ENCODE assay signal across 8 cellular contexts in the genomic region with DNA sequence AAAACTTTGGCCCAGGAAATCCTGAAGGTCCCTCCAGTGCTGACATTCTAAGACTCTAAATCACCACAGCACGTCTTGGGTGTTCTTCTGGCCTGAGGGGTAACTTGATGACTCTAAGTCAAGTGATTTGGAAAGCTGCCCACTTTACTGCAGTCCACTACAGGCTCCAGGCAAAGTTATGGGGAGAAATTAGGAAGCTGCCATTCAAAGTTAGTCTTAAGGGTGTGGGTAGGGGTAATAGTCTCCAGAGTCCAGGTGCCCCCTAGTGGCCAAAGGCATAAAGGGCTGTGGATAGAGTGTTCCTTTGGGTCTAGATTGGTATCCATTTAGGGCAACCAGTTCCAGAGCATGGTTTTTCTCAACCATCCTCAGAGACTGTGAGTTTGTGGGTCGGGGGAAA. TPM values are rescaled to one million over a fixed set of nuclear protein-coding genes. Genes with fewer than 3 reads are reported as not detected.
DNase-seq lines count a peak whose midpoint lies in the region; ATAC-seq, FAIRE-seq and TF ChIP-seq lines count a peak whose summit lies in the region.

No MANE protein-coding gene starts in this region.

- intact Hi-C loops in GM12878 (cut with micrococcal nuclease; ENCODE audit: unreplicated experiment), result loop anchor here (1.0 kb wide), 1 partner anchor 168 kb away; no protein-coding TSS in a partner anchor

- POLR2A ChIA-PET in GM12878 (lab: Charles Lee), result no interaction called here

- TF ChIP-seq CTCF in GM12878 (IDR thresholded peaks at IDR 0.05 in 2 of 3, conservative IDR thresholded peaks at IDR 0.05 in 1 of 3; ENCODE audit: control insufficient read depth in 2 of 3, extremely low read depth in 1 of 3, insufficient read depth in 1 of 3, low read depth in 3 of 3, low read length in 3 of 3), result peak; percentile 80 to 91 (median 85)

- H3K4me3 ChIP-seq in GM12878, result no peak overlapping the region

- no peak overlapping the region for H3K9ac ChIP-seq in GM12878 (ENCODE audit: control insufficient read depth, insufficient read depth, low read length)

- H4K20me1 ChIP-seq in GM12878 (ENCODE audit: control insufficient read depth, insufficient read depth), result no peaks in the 10 kb centered on the region

- no TSS peak for BruUV-seq in GM12878 (replicated peaks; lab: Mats Ljungman, UMichigan)

- CTCF ChIA-PET in GM12878 (lab: Yijun Ruan, JAX), result interaction anchor here (0.6 to 2.6 kb wide), 8 partner anchors 10 to 169 kb away, joined by 3 to 10 read pairs (median 6); no protein-coding TSS in a partner anchor

- no peaks in the 10 kb centered on the region for H3K79me2 ChIP-seq in GM12878 (ENCODE audit: control insufficient read depth, insufficient read depth, low read length)

- peak; percentile 56 for TF ChIP-seq RAD21 in GM12878 (IDR thresholded peaks at IDR 0.05; ENCODE audit: insufficient read depth, low read depth, low read length)

- no peak overlapping the region for H2AFZ ChIP-seq in GM12878 (ENCODE audit: control insufficient read depth, low read depth, low read length)

- peak; percentile 84 for FAIRE-seq in GM12878 (lab: Jason Lieb, UNC)

- no peak for TF ChIP-seq POLR2A in GM12878 (IDR thresholded peaks at IDR 0.05; ENCODE audit: low read depth, low read length)

- H3K4me2 ChIP-seq in GM12878 (ENCODE audit: control insufficient read depth, insufficient read depth), result no peak overlapping the region

- in situ Hi-C loops in GM12878 (cut with MboI), result loop anchor here (5.0 kb wide), 1 partner anchor 165 kb away; no protein-coding TSS in a partner anchor

- ATAC-seq in GM21786 (IDR thresholded peaks at IDR 0.05; ENCODE audit: unreplicated experiment), result peak; percentile 86
- peak; percentile 100 for ATAC-seq in GM12878
- ATAC-seq in GM19324 (IDR thresholded peaks at IDR 0.05; ENCODE audit: low FRiP score, unreplicated experiment), result no peak

- H3K4me1 ChIP-seq in GM12878 (ENCODE audit: control insufficient read depth, insufficient read depth, low read length), result no peaks in the 10 kb centered on the region

- no peaks in the 10 kb centered on the region for H3K27me3 ChIP-seq in GM12878 (replicated peaks in 1 of 2; ENCODE audit: control insufficient read depth in 2 of 2, insufficient read depth in 2 of 2, low read length in 1 of 2)

- RAD21 ChIA-PET in GM12878 (lab: Charles Lee; ENCODE audit: unreplicated experiment), result no interaction called here

- TF ChIP-seq EP300 in GM12878 (IDR thresholded peaks at IDR 0.05; ENCODE audit: borderline replicate concordance in 1 of 2, control insufficient read depth in 1 of 2, low read depth in 2 of 2, low read length in 2 of 2), result no peak

- no peaks in the 10 kb centered on the region for H3K36me3 ChIP-seq in GM12878 (ENCODE audit: control insufficient read depth in 2 of 2, insufficient read depth in 2 of 2, low read length in 1 of 2)

- SMC1A ChIA-PET in GM12878 (lab: Charles Lee; ENCODE audit: uncharacterized antibody, unreplicated experiment), result interaction anchor here (0.6 to 1.0 kb wide), 3 partner anchors 169 to 1806 kb away, joined by 3 read pairs; no protein-coding TSS in a partner anchor

- WGBS in GM12878 (ENCODE audit: insufficient coverage, insufficient replicate concordance, low lambda C conversion rate, missing lambda C conversion rate), result 17% methylated on average over 2 of the region's 2 CpGs

- H3K27ac ChIP-seq in GM12878 (ENCODE audit: control insufficient read depth, insufficient read depth), result no peak overlapping the region

- peak; percentile 33 for DNase-seq in DMS53 treated with DMSO at 0.1 percent for 48 hours (lab: John Stamatoyannopoulos, UW; ENCODE audit: unreplicated experiment)
- DNase-seq in NCI-H1092 (lab: John Stamatoyannopoulos, UW), result peak; percentile 38
- peak; percentile 59 for DNase-seq in T1000 (lab: John Stamatoyannopoulos, UW)
- DNase-seq in GM12878 (ENCODE audit: low read depth, low spot score), result peak; percentile 3
- peak; percentile 9 for DNase-seq in iPS DF 19.7 (ENCODE audit: low read depth, low spot score)
- DNase-seq in stimulated activated CD4-positive, alpha-beta T cell treated with anti-CD3 and anti-CD28 coated beads, Interleukin-12 subunit alpha, Interleukin-12 subunit beta, amount 100 ng/mL, for 4 hours, result peak; percentile 38

- no peaks in the 10 kb centered on the region for H3K9me3 ChIP-seq in GM12878 (replicated peaks; ENCODE audit: control insufficient read depth, insufficient read depth, low read length)

TF ChIP-seq in GM12878, 131 proteins besides CTCF, POLR2A, EP300 and RAD21:
- TF ChIP-seq MTA3 (IDR thresholded peaks at IDR 0.05; ENCODE audit: borderline replicate concordance, low read length), result no peak
- TF ChIP-seq SMC3 (IDR thresholded peaks at IDR 0.05; ENCODE audit: borderline replicate concordance, low read length), result peak; percentile 43; the same call in 1 of the 2 replicates
- TF ChIP-seq YY1 (IDR thresholded peaks at IDR 0.05; ENCODE audit: low read depth, low read length), result 0 out of 2 replicates have a peak, but pooled peaks have one; percentile 17
- TF ChIP-seq, protein P1, sequence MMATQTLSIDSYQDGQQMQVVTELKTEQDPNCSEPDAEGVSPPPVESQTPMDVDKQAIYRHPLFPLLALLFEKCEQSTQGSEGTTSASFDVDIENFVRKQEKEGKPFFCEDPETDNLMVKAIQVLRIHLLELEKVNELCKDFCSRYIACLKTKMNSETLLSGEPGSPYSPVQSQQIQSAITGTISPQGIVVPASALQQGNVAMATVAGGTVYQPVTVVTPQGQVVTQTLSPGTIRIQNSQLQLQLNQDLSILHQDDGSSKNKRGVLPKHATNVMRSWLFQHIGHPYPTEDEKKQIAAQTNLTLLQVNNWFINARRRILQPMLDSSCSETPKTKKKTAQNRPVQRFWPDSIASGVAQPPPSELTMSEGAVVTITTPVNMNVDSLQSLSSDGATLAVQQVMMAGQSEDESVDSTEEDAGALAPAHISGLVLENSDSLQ (IDR thresholded peaks at IDR 0.05), result peak; percentile 56; the same call in 1 of the 2 replicates
TF ChIP-seq in GM12878: peak in this region for 3.

RNA-seq across cellular contexts. Expression of a gene that starts 38.7 kb away (rescaled TPM):
- not detected in 2 replicates for total RNA-seq in GM12878 (2013; cell fraction: nucleolus; rRNA removed)
- total RNA-seq in GM12878 (2014; rRNA removed), result not detected in 2 replicates
- not detected in 2 replicates for total RNA-seq in GM12878 (2014; rRNA removed; fragmentation: Illumina TruSeq; extraction: Trizol)
- 0.08 and 0.13 TPM in 2 replicates for total RNA-seq in GM12878 (2021)
- polyA plus RNA-seq in GM12878 (2011; ENCODE audit: low read depth), result not detected
- not detected in 2 replicates for polyA plus RNA-seq in GM12878 (2011; rRNA removed)
- polyA plus RNA-seq in GM12878 (2011; cell fraction: cytosol; rRNA removed), result not detected in 2 replicates
- not detected in 2 replicates for polyA plus RNA-seq in GM12878 (2011; cell fraction: nucleus; rRNA removed)
- not detected in 2 replicates for polyA plus RNA-seq in GM12878 (2012)
- not detected in 2 replicates for polyA plus RNA-seq in GM12878 (2014; fragmentation: Illumina TruSeq; extraction: Trizol)
- not detected for polyA plus RNA-seq in GM12878 (2014; fragmentation: Nextera tagmentation; extraction: Ambion mirVana)
- not detected in 2 replicates for polyA plus RNA-seq in GM12878 (2014; rRNA removed)
- polyA plus RNA-seq in GM12878 (2016; fragmentation: Nextera tagmentation; extraction: Ambion mirVana), result under 1 TPM in 1 of 2 experiments, not detected in 1; 0.13 TPM
- polyA minus RNA-seq in GM12878 (2011; rRNA and poly(A)+ RNA removed), result not detected in 2 replicates
- not detected in 2 replicates for polyA minus RNA-seq in GM12878 (2011; cell fraction: cytosol; rRNA and poly(A)+ RNA removed)
- not detected in 2 replicates for polyA minus RNA-seq in GM12878 (2011; cell fraction: nucleus; rRNA and poly(A)+ RNA removed)

Comparison
In these comparisons a context has a peak if more than half of its experiments do, and no peak if none do; other contexts are left out.
1. DNase-seq: peak in every context shown above with its lines; median percentile 59 in T1000; 38 in NCI-H1092; 38 in stimulated activated CD4-positive, alpha-beta T cell treated with anti-CD3 and anti-CD28 coated beads, Interleukin-12 subunit alpha, Interleukin-12 subunit beta, amount 100 ng/mL, for 4 hours; 33 in DMS53 treated with DMSO at 0.1 percent for 48 hours; 9 in iPS DF 19.7; 3 in GM12878.